8 cellular contexts compared by ENCODE assay signal in the genomic region with DNA sequence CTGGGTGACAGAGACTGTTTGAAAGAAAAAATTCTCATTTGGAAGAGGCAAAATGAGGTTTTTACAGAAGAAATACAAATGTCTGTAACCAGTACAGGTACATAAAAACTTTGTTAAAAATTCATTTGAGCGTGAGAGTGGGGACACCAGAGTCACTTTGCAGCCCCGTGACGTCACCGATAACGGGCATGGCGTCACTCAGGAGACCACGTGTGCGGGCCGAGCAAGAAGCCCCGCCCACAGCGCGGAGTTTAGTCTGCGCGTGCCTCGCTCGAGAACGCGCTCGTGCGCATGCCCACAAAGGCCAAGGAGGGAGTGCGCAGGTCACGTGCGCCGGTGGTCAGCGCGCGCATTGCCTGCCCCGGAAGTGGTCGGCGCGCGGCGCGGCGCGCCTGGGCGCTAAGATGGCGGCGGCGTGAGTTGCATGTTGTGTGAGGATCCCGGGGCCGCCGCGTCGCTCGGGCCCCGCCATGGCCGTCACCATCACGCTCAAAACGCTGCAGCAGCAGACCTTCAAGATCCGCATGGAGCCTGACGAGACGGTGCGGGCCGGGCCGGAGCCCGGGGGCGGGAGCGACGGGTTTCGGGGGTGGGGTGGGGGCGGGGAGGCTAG. TPM values are rescaled to one million over a fixed set of nuclear protein-coding genes. Genes with fewer than 3 reads are reported as not detected.
DNase-seq lines count a peak whose midpoint lies in the region; ATAC-seq and TF ChIP-seq lines count a peak whose summit lies in the region.

A gene (plus strand): TSS at position 384 of the 613 bp plus-strand sequence. CDS start 87 bp downstream, at position 471.

- H4K20me1 ChIP-seq in BLaER1 treated with 17β-estradiol and CSF1 and Interleukin-3, amounts not matched to agents 10 nM and 100 nM: peaks cover 36 to 86% (median 65%) of the 10 kb centered on the region in 11 experiments

- H3K36me3 ChIP-seq in BLaER1 treated with 17β-estradiol and CSF1 and Interleukin-3, amounts not matched to agents 10 nM and 100 nM: peaks cover 79 to 87% (median 84%) of the 10 kb centered on the region in 11 experiments

- peak within 1 kb of the TSS; percentile 98 for H3K27ac Mint-ChIP-seq in activated CD4-positive, alpha-beta T cell treated with anti-CD3 and anti-CD28 coated beads, Interleukin-2, amount 10 ng/mL, durations not matched to agents 24 days and 14 days

- no peaks in the 10 kb centered on the region for H3K9me3 Mint-ChIP-seq in activated CD4-positive, alpha-beta T cell treated with anti-CD3 and anti-CD28 coated beads, Interleukin-2, amount 10 ng/mL, durations not matched to agents 24 days and 14 days

- intact Hi-C loops in activated CD4-positive, alpha-beta T cell treated with anti-CD3 and anti-CD28 coated beads, Interleukin-2, amount 10 ng/mL, durations not matched to agents 24 days and 14 days (cut with micrococcal nuclease): no loop called here
- intact Hi-C loops in left colon (cut with DNase I, micrococcal nuclease): no loop called here

- no peaks in the 10 kb centered on the region for H3K9me3 ChIP-seq in BLaER1 treated with 17β-estradiol and CSF1 and Interleukin-3, amounts not matched to agents 10 nM and 100 nM (replicated peaks in 1 of 11)

- peak within 1 kb of the TSS; percentile 95 for H3K4me3 Mint-ChIP-seq in activated CD4-positive, alpha-beta T cell treated with anti-CD3 and anti-CD28 coated beads, Interleukin-2, amount 10 ng/mL, durations not matched to agents 24 days and 14 days

- peak within 1 kb of the TSS; percentile 88 to 99 (median 96) for H3K9ac ChIP-seq in BLaER1 treated with 17β-estradiol and CSF1 and Interleukin-3, amounts not matched to agents 10 nM and 100 nM

- H3K4me1 Mint-ChIP-seq in activated CD4-positive, alpha-beta T cell treated with anti-CD3 and anti-CD28 coated beads, Interleukin-2, amount 10 ng/mL, durations not matched to agents 24 days and 14 days: peaks cover 39% of the 10 kb centered on the region

- peaks cover 85% of the 10 kb centered on the region for H3K36me3 Mint-ChIP-seq in activated CD4-positive, alpha-beta T cell treated with anti-CD3 and anti-CD28 coated beads, Interleukin-2, amount 10 ng/mL, durations not matched to agents 24 days and 14 days (ENCODE audit: low read depth)

- no peak for TF ChIP-seq CTCF in coronary artery (IDR thresholded peaks at IDR 0.05)

- H3K4me2 ChIP-seq in BLaER1 treated with 17β-estradiol and CSF1 and Interleukin-3, amounts not matched to agents 10 nM and 100 nM: peak within 1 kb of the TSS; percentile 85 to 99 (median 95)

- H3K4me1 ChIP-seq in BLaER1 treated with 17β-estradiol and CSF1 and Interleukin-3, amounts not matched to agents 10 nM and 100 nM: peaks cover 72 to 88% (median 85%) of the 10 kb centered on the region in 10 experiments

- H3K4me3 ChIP-seq in BLaER1 treated with 17β-estradiol and CSF1 and Interleukin-3, amounts not matched to agents 10 nM and 100 nM: peak within 1 kb of the TSS; percentile 62 to 100 (median 84)
- peak within 1 kb of the TSS; percentile 99 for H3K4me3 ChIP-seq in coronary artery

- ATAC-seq in GM19328 (IDR thresholded peaks at IDR 0.05; ENCODE audit: unreplicated experiment) (peak; percentile 59), HG03520 (IDR thresholded peaks at IDR 0.05; ENCODE audit: unreplicated experiment) (peak; percentile 68), left colon (peak; percentile 93)

- DNase-seq in NCI-H526 treated with DMSO at 0.1 percent for 48 hours (lab: John Stamatoyannopoulos, UW): peak; percentile 74
- peak; percentile 100 for DNase-seq in activated CD4-positive, alpha-beta T cell treated with anti-CD3 and anti-CD28 coated beads, Interleukin-2, amount 10 ng/mL, durations not matched to agents 24 days and 14 days
- peak; percentile 97 for DNase-seq in coronary artery (ENCODE audit: low spot score)
- DNase-seq in left colon: peak; percentile 97 to 100
- DNase-seq in stimulated activated CD4-positive, alpha-beta T cell treated with anti-CD3 and anti-CD28 coated beads, Interleukin-1b, Interleukin-23, amount 100 ng/mL, for 4 hours (ENCODE audit: low read depth in 2 of 2): peak; percentile 98 to 99

- peaks cover 2% of the 10 kb centered on the region for H3K27me3 Mint-ChIP-seq in activated CD4-positive, alpha-beta T cell treated with anti-CD3 and anti-CD28 coated beads, Interleukin-2, amount 10 ng/mL, durations not matched to agents 24 days and 14 days

- H3K27me3 ChIP-seq in BLaER1 treated with 17β-estradiol and CSF1 and Interleukin-3, amounts not matched to agents 10 nM and 100 nM: no peaks in the 10 kb centered on the region

- H3K27ac ChIP-seq in BLaER1 treated with 17β-estradiol and CSF1 and Interleukin-3, amounts not matched to agents 10 nM and 100 nM: peak within 1 kb of the TSS; percentile 74 to 97 (median 94)
- H3K27ac ChIP-seq in coronary artery: peak within 1 kb of the TSS; percentile 95 to 99

RNA-seq across cellular contexts. Expression of the gene that starts here (rescaled TPM):
- 208 and 212 TPM in 2 replicates for total RNA-seq in activated CD4-positive, alpha-beta T cell treated with anti-CD3 and anti-CD28 coated beads, Interleukin-2, amount 10 ng/mL, durations not matched to agents 24 days and 14 days
- 10 to 100 TPM; 70.9 to 80.3 TPM for total RNA-seq in left colon

Comparison
In these comparisons a context has a peak if more than half of its experiments do, and no peak if none do; other contexts are left out.
1. Peak in every context shown above with its lines: DNase-seq, ATAC-seq, H3K4me3 ChIP-seq and H3K27ac ChIP-seq.